In genomic region chr1:204370176-204370575, GRCh38 we compare ENCODE assay signal across 14 cellular contexts. TPM values are rescaled to one million over a fixed set of nuclear protein-coding genes. Genes with fewer than 3 reads are reported as not detected.
DNase-seq lines count a peak whose midpoint lies in the region; ATAC-seq and TF ChIP-seq lines count a peak whose summit lies in the region.
"Had no signal": no experiment of that assay in that cellular context is flagged by ENCODE, and none has a peak within 500 bp of the region (broad histone marks: within the 10 kb centered on the region; RNA-seq: fewer than 3 reads in every experiment).

No MANE protein-coding gene starts in this region.

- intact Hi-C loops in dorsolateral prefrontal cortex (cut with DNase I) = no loop called here

- H3K36me3 ChIP-seq in WERI-Rb-1 = no peaks in the 10 kb centered on the region

- H3K27me3 ChIP-seq in WERI-Rb-1 (ENCODE audit: insufficient read depth, low read depth, severe bottlenecking) (no peaks in the 10 kb centered on the region), dorsolateral prefrontal cortex (no peaks in the 10 kb centered on the region)

- H3K27ac ChIP-seq in WERI-Rb-1 (no peak overlapping the region), dorsolateral prefrontal cortex (peak overlapping the region in 57 of 59 donors; percentile 18 to 91 (median 76)), substantia nigra (ENCODE audit: low read depth, low read length, poor library complexity, severe bottlenecking) (peak overlapping the region; percentile 89)

- TF ChIP-seq CTCF in WERI-Rb-1 (IDR thresholded peaks at IDR 0.05; ENCODE audit: low read depth, low read length) = no peak
- TF ChIP-seq CTCF in dorsolateral prefrontal cortex (IDR thresholded peaks at IDR 0.05 in 54 of 56, conservative IDR thresholded peaks at IDR 0.05 in 2 of 56; ENCODE audit: low read depth in 1 of 56, partially characterized antibody in 56 of 56) = peak in 4 of 56 donors; percentile 2 to 31 (median 6)

- no peaks in the 10 kb centered on the region for H3K9me3 ChIP-seq in WERI-Rb-1 (ENCODE audit: severe bottlenecking)

- DNase-seq in WERI-Rb-1 (peak; percentile 28), dorsolateral prefrontal cortex (peak in 4 of 10 donors; percentile 57 to 81 (median 70)), medulla oblongata (ENCODE audit: extremely low spot score) (peak; percentile 77), substantia nigra (lab: John Stamatoyannopoulos, UW) (peak in 32 of 49 donors; percentile 18 to 84 (median 61)), SIG-M5 (lab: John Stamatoyannopoulos, UW) (no peak), NCI-H446 treated with DMSO at 0.1 percent for 48 hours (lab: John Stamatoyannopoulos, UW) (no peak), NCI-H2171 treated with DMSO at 0.1 percent for 48 hours (lab: John Stamatoyannopoulos, UW) (no peak)
- DNase-seq: ACHN; CD4-positive, alpha-beta memory T cell; DMS153; EL; IMR-90 had no signal

- no peak overlapping the region for H3K4me3 ChIP-seq in WERI-Rb-1 (ENCODE audit: low read depth, low read length)
- H3K4me3 ChIP-seq in dorsolateral prefrontal cortex = no peak overlapping the region

- ATAC-seq in GM19324 (IDR thresholded peaks at IDR 0.05; ENCODE audit: low FRiP score, unreplicated experiment) = no peak
- ATAC-seq: HCT116 had no signal

RNA-seq across cellular contexts. Expression of gene PLEKHA6, which starts 10.4 kb away (rescaled TPM):
- 100 to 1,000 TPM in 47 of 120 experiments, 10 to 100 TPM in 73; 49.5 to 154 (median 97.2) TPM for total RNA-seq in dorsolateral prefrontal cortex

RNA-seq across cellular contexts. Expression of gene PPP1R15B, which starts 41.4 kb away (rescaled TPM):
- 10 to 100 TPM; 26.2 to 55.9 (median 35.6) TPM for total RNA-seq in dorsolateral prefrontal cortex

Comparison
In these comparisons a context has a peak if more than half of its experiments do, and no peak if none do; other contexts are left out.
1. DNase-seq: peak in WERI-Rb-1 (single experiment), medulla oblongata (single experiment) and substantia nigra (32 of 49); none in SIG-M5 (single experiment), NCI-H446 treated with DMSO at 0.1 percent for 48 hours (single experiment) and NCI-H2171 treated with DMSO at 0.1 percent for 48 hours (single experiment).